10 cellular contexts compared by ENCODE assay signal in genomic region chr2:233354500-233354924, GRCh38. TPM values are rescaled to one million over a fixed set of nuclear protein-coding genes. Genes with fewer than 3 reads are reported as not detected.
DNase-seq lines count a peak whose midpoint lies in the region; ATAC-seq and TF ChIP-seq lines count a peak whose summit lies in the region.
"Had no signal": no experiment of that assay in that cellular context is flagged by ENCODE, and none has a peak within 500 bp of the region (broad histone marks: within the 10 kb centered on the region; RNA-seq: fewer than 3 reads in every experiment).

No MANE protein-coding gene starts in this region.

- peak; percentile 10 to 13 for ATAC-seq in CD4-positive, CD25-positive, alpha-beta regulatory T cell (ENCODE audit: low read depth in 2 of 2)
- ATAC-seq in GM21528 (IDR thresholded peaks at IDR 0.05; ENCODE audit: low FRiP score, unreplicated experiment) = peak; percentile 40

- H3K27ac ChIP-seq in CD4-positive, CD25-positive, alpha-beta regulatory T cell (ENCODE audit: insufficient read depth, low read length, poor library complexity, severe bottlenecking) = no peak overlapping the region
- H3K27ac ChIP-seq in subcutaneous abdominal adipose tissue (ENCODE audit: low read depth, low read length) = no peak overlapping the region

- peak overlapping the region in 1 of 4 donors; percentile 84 for H3K4me3 Mint-ChIP-seq in CD4-positive, CD25-positive, alpha-beta regulatory T cell

- peaks cover 7% of the 10 kb centered on the region for H3K36me3 ChIP-seq in CD4-positive, CD25-positive, alpha-beta regulatory T cell (ENCODE audit: control insufficient read depth, insufficient read depth, low read length)
- H3K36me3 ChIP-seq in Loucy (ENCODE audit: insufficient read depth, low read length) (no peaks in the 10 kb centered on the region), subcutaneous abdominal adipose tissue (ENCODE audit: control insufficient read depth in 5 of 5, insufficient read depth in 5 of 5, low read length in 5 of 5) (no peaks in the 10 kb centered on the region)

- H2AFZ ChIP-seq in Loucy (ENCODE audit: low read length) = no peak overlapping the region

- H3K4me3 ChIP-seq in CD4-positive, CD25-positive, alpha-beta regulatory T cell (ENCODE audit: low read depth, low read length) = no peak overlapping the region
- H3K4me3 ChIP-seq in Loucy (ENCODE audit: low read length, poor library complexity, severe bottlenecking) (peak overlapping the region; percentile 58), fibroblast of the aortic adventitia (ENCODE audit: low read depth, low read length) (peak overlapping the region; percentile 76), subcutaneous abdominal adipose tissue (ENCODE audit: low read depth in 1 of 5, low read length in 5 of 5) (peak overlapping the region in 4 of 5 donors; percentile 75 to 84 (median 80))

- no peaks in the 10 kb centered on the region for H3K27me3 ChIP-seq in CD4-positive, CD25-positive, alpha-beta regulatory T cell (ENCODE audit: control insufficient read depth, insufficient read depth, low read length)
- no peaks in the 10 kb centered on the region for H3K27me3 ChIP-seq in Loucy (ENCODE audit: insufficient read depth, low read length, poor library complexity, severe bottlenecking)
- no peaks in the 10 kb centered on the region for H3K27me3 ChIP-seq in subcutaneous abdominal adipose tissue (ENCODE audit: control insufficient read depth in 5 of 5, insufficient read depth in 4 of 5, low read length in 5 of 5)

- H3K9me3 Mint-ChIP-seq in CD4-positive, CD25-positive, alpha-beta regulatory T cell = no peaks in the 10 kb centered on the region
- H3K9me3 Mint-ChIP-seq: neural crest cell had no signal

- peak overlapping the region in 1 of 3 donors; percentile 93 for H3K27ac Mint-ChIP-seq in CD4-positive, CD25-positive, alpha-beta regulatory T cell

- peaks cover 11% of the 10 kb centered on the region for H3K27me3 Mint-ChIP-seq in CD4-positive, CD25-positive, alpha-beta regulatory T cell

- H4K20me1 ChIP-seq in Loucy (ENCODE audit: insufficient read depth, low read length, poor library complexity, severe bottlenecking) = peaks cover 35% of the 10 kb centered on the region

- H3K9me3 ChIP-seq in CD4-positive, CD25-positive, alpha-beta regulatory T cell (ENCODE audit: control insufficient read depth in 2 of 2, low read length in 2 of 2) = no peaks in the 10 kb centered on the region
- H3K9me3 ChIP-seq in Loucy (ENCODE audit: insufficient read depth, low read depth, low read length) (no peaks in the 10 kb centered on the region), subcutaneous abdominal adipose tissue (ENCODE audit: control insufficient read depth in 5 of 5, low read length in 5 of 5) (no peaks in the 10 kb centered on the region)

- H3K9me2 ChIP-seq in Loucy (replicated peaks; ENCODE audit: low read depth, low read length) = no peaks in the 10 kb centered on the region

- H3K4me1 ChIP-seq in CD4-positive, CD25-positive, alpha-beta regulatory T cell (ENCODE audit: control insufficient read depth, insufficient read depth, low read length, poor library complexity, severe bottlenecking) = peaks cover 42% of the 10 kb centered on the region
- H3K4me1 ChIP-seq in Loucy (ENCODE audit: insufficient read depth, low read length, poor library complexity, severe bottlenecking) (peaks cover 68% of the 10 kb centered on the region), subcutaneous abdominal adipose tissue (ENCODE audit: control insufficient read depth in 5 of 5, insufficient read depth in 5 of 5, low read length in 5 of 5) (peaks cover 0 to 48% (median 40%) of the 10 kb centered on the region in 5 donors)

- peaks cover 47% of the 10 kb centered on the region for H3K79me2 ChIP-seq in Loucy (ENCODE audit: insufficient read depth, low read length)

- no peaks in the 10 kb centered on the region for H3F3A ChIP-seq in Loucy (ENCODE audit: low read depth)

- H3K36me3 Mint-ChIP-seq in CD4-positive, CD25-positive, alpha-beta regulatory T cell = peaks cover 22% of the 10 kb centered on the region

- DNase-seq in CD4-positive, CD25-positive, alpha-beta regulatory T cell = no peak
- DNase-seq in fibroblast of the aortic adventitia (ENCODE audit: low read depth) = no peak
- DNase-seq in SIG-M5 (lab: John Stamatoyannopoulos, UW) = no peak
- DNase-seq in HCEC 1CT = no peak
- DNase-seq in CD1c-positive myeloid dendritic cell (ENCODE audit: extremely low spot score) = no peak

- H3K9ac ChIP-seq in Loucy (ENCODE audit: low read depth, low read length, poor library complexity, severe bottlenecking) (no peak overlapping the region), subcutaneous abdominal adipose tissue (ENCODE audit: low read length in 5 of 5) (no peak overlapping the region)

- peaks cover 11 to 60% (median 50%) of the 10 kb centered on the region in 4 donors for H3K4me1 Mint-ChIP-seq in CD4-positive, CD25-positive, alpha-beta regulatory T cell

- TF ChIP-seq CTCF in Loucy (conservative IDR thresholded peaks at IDR 0.05; ENCODE audit: low read length) = no peak
- TF ChIP-seq CTCF in fibroblast of the aortic adventitia (IDR thresholded peaks at IDR 0.05; ENCODE audit: insufficient read depth, low read length) = no peak

- no peak overlapping the region for H3K4me2 ChIP-seq in Loucy (ENCODE audit: low read depth, low read length, poor library complexity, severe bottlenecking)

RNA-seq across cellular contexts. Expression of gene DGKD, which starts 0.2 kb away (rescaled TPM):
- total RNA-seq in CD4-positive, CD25-positive, alpha-beta regulatory T cell = 161 TPM
- 10 to 100 TPM; 11.3 to 12.7 (median 11.4) TPM for polyA plus RNA-seq in CD4-positive, CD25-positive, alpha-beta regulatory T cell
- 4.1 and 7.4 TPM in 2 replicates for total RNA-seq in fibroblast of the aortic adventitia (ENCODE audit: low replicate concordance)

RNA-seq across cellular contexts. Expression of gene SAG, which starts 46.9 kb away (rescaled TPM):
- 1.7 TPM for total RNA-seq in CD4-positive, CD25-positive, alpha-beta regulatory T cell
- polyA plus RNA-seq in CD4-positive, CD25-positive, alpha-beta regulatory T cell = not detected
- total RNA-seq in fibroblast of the aortic adventitia (ENCODE audit: low replicate concordance) = not detected in 2 replicates
- total RNA-seq: LHCN-M2, neural crest cell had no signal

Comparison
In these comparisons a context has a peak if more than half of its experiments do, and no peak if none do; other contexts are left out.
1. RNA of gene DGKD, which starts 0.2 kb away (total RNA-seq): 161 TPM in CD4-positive, CD25-positive, alpha-beta regulatory T cell (single experiment); 4.1 to 7.4 TPM in fibroblast of the aortic adventitia; every median in the first group is over 10 times any median in the second.